1 cellular context compared by ENCODE assay signal in the genomic region with DNA sequence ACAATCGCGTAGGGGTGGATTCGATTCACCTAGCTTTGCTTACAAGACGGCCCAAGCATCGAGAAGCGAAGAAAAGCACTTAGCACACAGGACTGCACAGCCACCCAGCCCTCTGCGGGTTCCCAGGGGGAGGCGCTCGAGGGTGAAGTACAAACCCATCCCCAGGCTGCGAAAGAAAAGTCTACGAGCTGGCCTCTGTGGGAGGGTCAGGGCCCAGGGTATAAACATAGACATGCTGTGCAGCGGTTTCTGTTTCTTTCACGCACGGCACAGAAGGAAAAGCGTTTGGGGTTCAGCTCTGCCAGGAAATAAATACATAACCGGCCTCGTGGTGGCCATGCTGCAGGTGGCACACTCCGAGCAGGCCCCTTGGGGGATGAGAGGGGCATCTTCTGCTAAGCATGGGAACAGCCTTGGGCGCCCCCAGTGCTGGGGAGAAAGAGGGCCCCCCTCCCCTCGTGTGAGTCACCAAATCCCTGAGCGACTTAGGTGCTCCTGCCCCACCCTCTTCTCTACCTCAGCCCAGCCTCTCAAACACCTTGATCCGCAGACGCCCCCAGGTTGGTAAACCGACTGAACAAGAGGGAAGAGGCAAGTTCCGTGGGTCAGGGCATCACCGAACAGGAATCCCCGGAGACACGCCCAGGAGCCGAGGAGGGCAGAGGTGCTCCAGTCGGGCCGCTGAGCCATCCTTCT.
TF ChIP-seq lines count a peak whose summit lies in the region.

No MANE protein-coding gene starts in this region.

TF ChIP-seq in GM12878, 131 proteins besides CTCF, POLR2A, EP300 and RAD21 (continued from another document and continues in another):
- TF ChIP-seq, protein P1, sequence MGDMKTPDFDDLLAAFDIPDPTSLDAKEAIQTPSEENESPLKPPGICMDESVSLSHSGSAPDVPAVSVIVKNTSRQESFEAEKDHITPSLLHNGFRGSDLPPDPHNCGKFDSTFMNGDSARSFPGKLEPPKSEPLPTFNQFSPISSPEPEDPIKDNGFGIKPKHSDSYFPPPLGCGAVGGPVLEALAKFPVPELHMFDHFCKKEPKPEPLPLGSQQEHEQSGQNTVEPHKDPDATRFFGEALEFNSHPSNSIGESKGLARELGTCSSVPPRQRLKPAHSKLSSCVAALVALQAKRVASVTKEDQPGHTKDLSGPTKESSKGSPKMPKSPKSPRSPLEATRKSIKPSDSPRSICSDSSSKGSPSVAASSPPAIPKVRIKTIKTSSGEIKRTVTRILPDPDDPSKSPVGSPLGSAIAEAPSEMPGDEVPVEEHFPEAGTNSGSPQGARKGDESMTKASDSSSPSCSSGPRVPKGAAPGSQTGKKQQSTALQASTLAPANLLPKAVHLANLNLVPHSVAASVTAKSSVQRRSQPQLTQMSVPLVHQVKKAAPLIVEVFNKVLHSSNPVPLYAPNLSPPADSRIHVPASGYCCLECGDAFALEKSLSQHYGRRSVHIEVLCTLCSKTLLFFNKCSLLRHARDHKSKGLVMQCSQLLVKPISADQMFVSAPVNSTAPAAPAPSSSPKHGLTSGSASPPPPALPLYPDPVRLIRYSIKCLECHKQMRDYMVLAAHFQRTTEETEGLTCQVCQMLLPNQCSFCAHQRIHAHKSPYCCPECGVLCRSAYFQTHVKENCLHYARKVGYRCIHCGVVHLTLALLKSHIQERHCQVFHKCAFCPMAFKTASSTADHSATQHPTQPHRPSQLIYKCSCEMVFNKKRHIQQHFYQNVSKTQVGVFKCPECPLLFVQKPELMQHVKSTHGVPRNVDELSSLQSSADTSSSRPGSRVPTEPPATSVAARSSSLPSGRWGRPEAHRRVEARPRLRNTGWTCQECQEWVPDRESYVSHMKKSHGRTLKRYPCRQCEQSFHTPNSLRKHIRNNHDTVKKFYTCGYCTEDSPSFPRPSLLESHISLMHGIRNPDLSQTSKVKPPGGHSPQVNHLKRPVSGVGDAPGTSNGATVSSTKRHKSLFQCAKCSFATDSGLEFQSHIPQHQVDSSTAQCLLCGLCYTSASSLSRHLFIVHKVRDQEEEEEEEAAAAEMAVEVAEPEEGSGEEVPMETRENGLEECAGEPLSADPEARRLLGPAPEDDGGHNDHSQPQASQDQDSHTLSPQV (IDR thresholded peaks at IDR 0.05), result no peak
- TF ChIP-seq SUZ12 (IDR thresholded peaks at IDR 0.05; ENCODE audit: unreplicated experiment), result no peak
- no peak for TF ChIP-seq BACH1 (IDR thresholded peaks at IDR 0.05; ENCODE audit: borderline replicate concordance)
- no peak for TF ChIP-seq BRCA1 (IDR thresholded peaks at IDR 0.05; ENCODE audit: low read depth, low read length)
- no peak for TF ChIP-seq ZNF384 (IDR thresholded peaks at IDR 0.05; ENCODE audit: borderline replicate concordance, low read depth, low read length)
- no peak for TF ChIP-seq JUNB (IDR thresholded peaks at IDR 0.05)
- 0 out of 2 replicates have a peak, but pooled peaks have one; percentile 18 for TF ChIP-seq TARDBP (IDR thresholded peaks at IDR 0.05; ENCODE audit: borderline replicate concordance)
- TF ChIP-seq SREBF1 (IDR thresholded peaks at IDR 0.05; ENCODE audit: low read length), result no peak
- 0 out of 2 replicates have a peak, but pooled peaks have one; percentile 18 for TF ChIP-seq CBFB (IDR thresholded peaks at IDR 0.05; ENCODE audit: low read depth)
- TF ChIP-seq TCF12 (IDR thresholded peaks at IDR 0.05; ENCODE audit: low read depth, low read length), result no peak
- TF ChIP-seq, protein P2, sequence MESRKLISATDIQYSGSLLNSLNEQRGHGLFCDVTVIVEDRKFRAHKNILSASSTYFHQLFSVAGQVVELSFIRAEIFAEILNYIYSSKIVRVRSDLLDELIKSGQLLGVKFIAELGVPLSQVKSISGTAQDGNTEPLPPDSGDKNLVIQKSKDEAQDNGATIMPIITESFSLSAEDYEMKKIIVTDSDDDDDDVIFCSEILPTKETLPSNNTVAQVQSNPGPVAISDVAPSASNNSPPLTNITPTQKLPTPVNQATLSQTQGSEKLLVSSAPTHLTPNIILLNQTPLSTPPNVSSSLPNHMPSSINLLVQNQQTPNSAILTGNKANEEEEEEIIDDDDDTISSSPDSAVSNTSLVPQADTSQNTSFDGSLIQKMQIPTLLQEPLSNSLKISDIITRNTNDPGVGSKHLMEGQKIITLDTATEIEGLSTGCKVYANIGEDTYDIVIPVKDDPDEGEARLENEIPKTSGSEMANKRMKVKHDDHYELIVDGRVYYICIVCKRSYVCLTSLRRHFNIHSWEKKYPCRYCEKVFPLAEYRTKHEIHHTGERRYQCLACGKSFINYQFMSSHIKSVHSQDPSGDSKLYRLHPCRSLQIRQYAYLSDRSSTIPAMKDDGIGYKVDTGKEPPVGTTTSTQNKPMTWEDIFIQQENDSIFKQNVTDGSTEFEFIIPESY (IDR thresholded peaks at IDR 0.05), result no peak
- TF ChIP-seq POU2F2 (IDR thresholded peaks at IDR 0.05; ENCODE audit: borderline replicate concordance, low read depth, low read length), result 0 out of 3 replicates have a peak, but pooled peaks have one; percentile 9
- no peak for TF ChIP-seq IKZF1 (conservative IDR thresholded peaks at IDR 0.05)
- peak; percentile 52 for TF ChIP-seq FOXK2 (IDR thresholded peaks at IDR 0.05)
- TF ChIP-seq EED (IDR thresholded peaks at IDR 0.05; ENCODE audit: low read depth), result no peak
- no peak for TF ChIP-seq ASH2L (IDR thresholded peaks at IDR 0.05; ENCODE audit: borderline replicate concordance, low read depth)
- TF ChIP-seq SREBF2 (IDR thresholded peaks at IDR 0.05; ENCODE audit: low read length), result no peak
- no peak for TF ChIP-seq KDM1A (IDR thresholded peaks at IDR 0.05; ENCODE audit: borderline replicate concordance)
- TF ChIP-seq SIN3A (IDR thresholded peaks at IDR 0.05; ENCODE audit: low read depth, low read length), result no peak
- no peak for TF ChIP-seq NR2F1 (conservative IDR thresholded peaks at IDR 0.05)
- no peak for TF ChIP-seq YY1 (IDR thresholded peaks at IDR 0.05; ENCODE audit: low read depth, low read length)
- no peak; a peak in 1 of 4 replicates for TF ChIP-seq ETV6 (conservative IDR thresholded peaks at IDR 0.05 in 1 of 2, IDR thresholded peaks at IDR 0.05 in 1 of 2; ENCODE audit: borderline replicate concordance in 1 of 2, low read depth in 1 of 2)
- 0 out of 2 replicates have a peak, but pooled peaks have one; percentile 10 for TF ChIP-seq ATF7 (IDR thresholded peaks at IDR 0.05; ENCODE audit: low read depth)
- no peak for TF ChIP-seq NRF1 (conservative IDR thresholded peaks at IDR 0.05; ENCODE audit: low read depth, low read length)
- TF ChIP-seq RCOR1 (conservative IDR thresholded peaks at IDR 0.05; ENCODE audit: low read depth, low read length), result no peak
- TF ChIP-seq, protein P3, sequence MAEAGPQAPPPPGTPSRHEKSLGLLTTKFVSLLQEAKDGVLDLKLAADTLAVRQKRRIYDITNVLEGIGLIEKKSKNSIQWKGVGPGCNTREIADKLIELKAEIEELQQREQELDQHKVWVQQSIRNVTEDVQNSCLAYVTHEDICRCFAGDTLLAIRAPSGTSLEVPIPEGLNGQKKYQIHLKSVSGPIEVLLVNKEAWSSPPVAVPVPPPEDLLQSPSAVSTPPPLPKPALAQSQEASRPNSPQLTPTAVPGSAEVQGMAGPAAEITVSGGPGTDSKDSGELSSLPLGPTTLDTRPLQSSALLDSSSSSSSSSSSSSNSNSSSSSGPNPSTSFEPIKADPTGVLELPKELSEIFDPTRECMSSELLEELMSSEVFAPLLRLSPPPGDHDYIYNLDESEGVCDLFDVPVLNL (IDR thresholded peaks at IDR 0.05; ENCODE audit: low read depth, low read length), result no peak
- TF ChIP-seq, protein P4, sequence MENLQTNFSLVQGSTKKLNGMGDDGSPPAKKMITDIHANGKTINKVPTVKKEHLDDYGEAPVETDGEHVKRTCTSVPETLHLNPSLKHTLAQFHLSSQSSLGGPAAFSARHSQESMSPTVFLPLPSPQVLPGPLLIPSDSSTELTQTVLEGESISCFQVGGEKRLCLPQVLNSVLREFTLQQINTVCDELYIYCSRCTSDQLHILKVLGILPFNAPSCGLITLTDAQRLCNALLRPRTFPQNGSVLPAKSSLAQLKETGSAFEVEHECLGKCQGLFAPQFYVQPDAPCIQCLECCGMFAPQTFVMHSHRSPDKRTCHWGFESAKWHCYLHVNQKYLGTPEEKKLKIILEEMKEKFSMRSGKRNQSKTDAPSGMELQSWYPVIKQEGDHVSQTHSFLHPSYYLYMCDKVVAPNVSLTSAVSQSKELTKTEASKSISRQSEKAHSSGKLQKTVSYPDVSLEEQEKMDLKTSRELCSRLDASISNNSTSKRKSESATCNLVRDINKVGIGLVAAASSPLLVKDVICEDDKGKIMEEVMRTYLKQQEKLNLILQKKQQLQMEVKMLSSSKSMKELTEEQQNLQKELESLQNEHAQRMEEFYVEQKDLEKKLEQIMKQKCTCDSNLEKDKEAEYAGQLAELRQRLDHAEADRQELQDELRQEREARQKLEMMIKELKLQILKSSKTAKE (IDR thresholded peaks at IDR 0.05; ENCODE audit: low read depth, poor library complexity, severe bottlenecking), result peak; percentile 38
- TF ChIP-seq, protein P5, sequence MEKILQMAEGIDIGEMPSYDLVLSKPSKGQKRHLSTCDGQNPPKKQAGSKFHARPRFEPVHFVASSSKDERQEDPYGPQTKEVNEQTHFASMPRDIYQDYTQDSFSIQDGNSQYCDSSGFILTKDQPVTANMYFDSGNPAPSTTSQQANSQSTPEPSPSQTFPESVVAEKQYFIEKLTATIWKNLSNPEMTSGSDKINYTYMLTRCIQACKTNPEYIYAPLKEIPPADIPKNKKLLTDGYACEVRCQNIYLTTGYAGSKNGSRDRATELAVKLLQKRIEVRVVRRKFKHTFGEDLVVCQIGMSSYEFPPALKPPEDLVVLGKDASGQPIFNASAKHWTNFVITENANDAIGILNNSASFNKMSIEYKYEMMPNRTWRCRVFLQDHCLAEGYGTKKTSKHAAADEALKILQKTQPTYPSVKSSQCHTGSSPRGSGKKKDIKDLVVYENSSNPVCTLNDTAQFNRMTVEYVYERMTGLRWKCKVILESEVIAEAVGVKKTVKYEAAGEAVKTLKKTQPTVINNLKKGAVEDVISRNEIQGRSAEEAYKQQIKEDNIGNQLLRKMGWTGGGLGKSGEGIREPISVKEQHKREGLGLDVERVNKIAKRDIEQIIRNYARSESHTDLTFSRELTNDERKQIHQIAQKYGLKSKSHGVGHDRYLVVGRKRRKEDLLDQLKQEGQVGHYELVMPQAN (conservative IDR thresholded peaks at IDR 0.05), result no peak; the same call in 1 of the 2 replicates
- 0 out of 2 replicates have a peak, but pooled peaks have one; percentile 42 for TF ChIP-seq MEF2A (IDR thresholded peaks at IDR 0.05; ENCODE audit: insufficient read depth, low read depth, low read length)
- TF ChIP-seq, protein P6, sequence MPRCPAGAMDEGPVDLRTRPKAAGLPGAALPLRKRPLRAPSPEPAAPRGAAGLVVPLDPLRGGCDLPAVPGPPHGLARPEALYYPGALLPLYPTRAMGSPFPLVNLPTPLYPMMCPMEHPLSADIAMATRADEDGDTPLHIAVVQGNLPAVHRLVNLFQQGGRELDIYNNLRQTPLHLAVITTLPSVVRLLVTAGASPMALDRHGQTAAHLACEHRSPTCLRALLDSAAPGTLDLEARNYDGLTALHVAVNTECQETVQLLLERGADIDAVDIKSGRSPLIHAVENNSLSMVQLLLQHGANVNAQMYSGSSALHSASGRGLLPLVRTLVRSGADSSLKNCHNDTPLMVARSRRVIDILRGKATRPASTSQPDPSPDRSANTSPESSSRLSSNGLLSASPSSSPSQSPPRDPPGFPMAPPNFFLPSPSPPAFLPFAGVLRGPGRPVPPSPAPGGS (IDR thresholded peaks at IDR 0.05; ENCODE audit: borderline replicate concordance, insufficient read depth, low read depth, low read length, poor library complexity, severe bottlenecking), result no peak
- TF ChIP-seq CREM (IDR thresholded peaks at IDR 0.05; ENCODE audit: low read depth), result no peak
- no peak for TF ChIP-seq POLR2AphosphoS5 (IDR thresholded peaks at IDR 0.05; ENCODE audit: low read length)
- no peak for TF ChIP-seq POLR2AphosphoS2 (IDR thresholded peaks at IDR 0.05; ENCODE audit: low read depth, low read length)
- TF ChIP-seq, protein P7, sequence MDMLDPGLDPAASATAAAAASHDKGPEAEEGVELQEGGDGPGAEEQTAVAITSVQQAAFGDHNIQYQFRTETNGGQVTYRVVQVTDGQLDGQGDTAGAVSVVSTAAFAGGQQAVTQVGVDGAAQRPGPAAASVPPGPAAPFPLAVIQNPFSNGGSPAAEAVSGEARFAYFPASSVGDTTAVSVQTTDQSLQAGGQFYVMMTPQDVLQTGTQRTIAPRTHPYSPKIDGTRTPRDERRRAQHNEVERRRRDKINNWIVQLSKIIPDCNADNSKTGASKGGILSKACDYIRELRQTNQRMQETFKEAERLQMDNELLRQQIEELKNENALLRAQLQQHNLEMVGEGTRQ (IDR thresholded peaks at IDR 0.05; ENCODE audit: borderline replicate concordance, low read depth, low read length), result no peak
- peak; percentile 61 for TF ChIP-seq MEF2B (IDR thresholded peaks at IDR 0.05; ENCODE audit: partially characterized antibody, poor library complexity, severe bottlenecking)
- TF ChIP-seq CHD1 (IDR thresholded peaks at IDR 0.05; ENCODE audit: low read depth, low read length), result no peak
- no peak for TF ChIP-seq TCF3 (IDR thresholded peaks at IDR 0.05; ENCODE audit: borderline replicate concordance, insufficient read depth, low read depth, low read length)
- TF ChIP-seq, protein P8, sequence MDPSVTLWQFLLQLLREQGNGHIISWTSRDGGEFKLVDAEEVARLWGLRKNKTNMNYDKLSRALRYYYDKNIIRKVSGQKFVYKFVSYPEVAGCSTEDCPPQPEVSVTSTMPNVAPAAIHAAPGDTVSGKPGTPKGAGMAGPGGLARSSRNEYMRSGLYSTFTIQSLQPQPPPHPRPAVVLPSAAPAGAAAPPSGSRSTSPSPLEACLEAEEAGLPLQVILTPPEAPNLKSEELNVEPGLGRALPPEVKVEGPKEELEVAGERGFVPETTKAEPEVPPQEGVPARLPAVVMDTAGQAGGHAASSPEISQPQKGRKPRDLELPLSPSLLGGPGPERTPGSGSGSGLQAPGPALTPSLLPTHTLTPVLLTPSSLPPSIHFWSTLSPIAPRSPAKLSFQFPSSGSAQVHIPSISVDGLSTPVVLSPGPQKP (IDR thresholded peaks at IDR 0.05; ENCODE audit: low read depth, low read length), result no peak
- no peak for TF ChIP-seq NFIC (IDR thresholded peaks at IDR 0.05; ENCODE audit: low read depth, low read length)
- TF ChIP-seq KLF5 (IDR thresholded peaks at IDR 0.05; ENCODE audit: partially characterized antibody), result no peak
